18 cellular contexts compared by ENCODE assay signal in genomic region chr1:110877364-110877763, GRCh38. TPM values are rescaled to one million over a fixed set of nuclear protein-coding genes. Genes with fewer than 3 reads are reported as not detected.
A peak's percentile ranks its signal among the peaks of the same experiment; 100 is the strongest.
DNase-seq lines count a peak whose midpoint lies in the region; ATAC-seq and TF ChIP-seq lines count a peak whose summit lies in the region.
"Had no signal": no experiment of that assay in that cellular context is flagged by ENCODE, and none has a peak within 500 bp of the region (broad histone marks: within the 10 kb centered on the region; RNA-seq: fewer than 3 reads in every experiment).

No MANE protein-coding gene starts in this region.

- intact Hi-C loops in activated B cell treated with CpG ODN at 0.5 μM for 24 hours (cut with micrococcal nuclease) = loop anchor here (10.0 kb wide), 3 partner anchors 533 to 737 kb away; partner anchors contain the start of genes C1orf162 and RAP1A
- intact Hi-C loops in lower lobe of right lung (cut with DNase I) = no loop called here

- H3K4me1 ChIP-seq in CD4-positive, CD25-positive, alpha-beta regulatory T cell (ENCODE audit: control insufficient read depth, insufficient read depth, low read length, poor library complexity, severe bottlenecking) = peaks cover 77% of the 10 kb centered on the region
- peaks cover 20% of the 10 kb centered on the region for H3K4me1 ChIP-seq in lower lobe of right lung
- H3K4me1 ChIP-seq: esophagus squamous epithelium, pancreas had no signal

- ATAC-seq in CD4-positive, CD25-positive, alpha-beta regulatory T cell (ENCODE audit: low read depth in 2 of 2) = no peak
- ATAC-seq in activated B cell treated with CpG ODN at 0.5 μM for 24 hours (ENCODE audit: low read depth) (no peak), lower lobe of right lung (no peak)
- ATAC-seq: pancreas, PC-3, SK-N-SH treated with all-trans-retinoic acid at 6 μM for 48 hours had no signal

- peaks cover 3% of the 10 kb centered on the region for H3K36me3 ChIP-seq in CD4-positive, CD25-positive, alpha-beta regulatory T cell (ENCODE audit: control insufficient read depth, insufficient read depth, low read length)
- H3K36me3 ChIP-seq in GM06990 (ENCODE audit: control insufficient read depth, insufficient read depth, low read length) (peaks cover 12% of the 10 kb centered on the region), lower lobe of right lung (no peaks in the 10 kb centered on the region)
- H3K36me3 ChIP-seq: esophagus squamous epithelium, pancreas, stomach had no signal

- no peaks in the 10 kb centered on the region for H3K27me3 Mint-ChIP-seq in CD4-positive, CD25-positive, alpha-beta regulatory T cell
- no peaks in the 10 kb centered on the region for H3K27me3 Mint-ChIP-seq in activated B cell treated with CpG ODN at 0.5 μM for 24 hours

- H3K4me3 ChIP-seq in CD4-positive, CD25-positive, alpha-beta regulatory T cell (ENCODE audit: low read depth, low read length) = peak overlapping the region; percentile 99
- peak overlapping the region; percentile 91 for H3K4me3 ChIP-seq in GM06990 (replicated peaks; ENCODE audit: low read depth, low read length)
- H3K4me3 ChIP-seq in lower lobe of right lung = peak overlapping the region; percentile 12
- H3K4me3 ChIP-seq: pancreas, stomach had no signal

- no peak for TF ChIP-seq CTCF in GM06990 (IDR thresholded peaks at IDR 0.05; ENCODE audit: insufficient read depth, low read length, poor library complexity, severe bottlenecking)
- TF ChIP-seq CTCF in activated B cell treated with CpG ODN at 0.5 μM for 24 hours (IDR thresholded peaks at IDR 0.05) = no peak
- TF ChIP-seq CTCF in lower lobe of right lung (IDR thresholded peaks at IDR 0.05) = no peak

- no peak for DNase-seq in CD4-positive, CD25-positive, alpha-beta regulatory T cell
- no peak for DNase-seq in GM06990 (ENCODE audit: extremely low read depth, insufficient read length)
- DNase-seq in activated B cell treated with CpG ODN at 0.5 μM for 24 hours = no peak
- DNase-seq in lower lobe of right lung = no peak
- no peak for DNase-seq in stimulated activated CD4-positive, alpha-beta T cell treated with anti-CD3 and anti-CD28 coated beads, Interleukin-15, amount 100 ng/mL, for 24 hours
- DNase-seq in HuH-7 (ENCODE audit: low spot score) = no peak
- DNase-seq in cortex of kidney (lab: John Stamatoyannopoulos, UW) = no peak
- DNase-seq: dermis blood vessel endothelial cell, esophagus squamous epithelium, head of caudate nucleus, NCI-H1092 treated with DMSO at 0.1 percent for 48 hours, pancreas, PC-3, stomach had no signal

- H3K4me3 Mint-ChIP-seq in CD4-positive, CD25-positive, alpha-beta regulatory T cell = peak overlapping the region; percentile 93 to 99 (median 97)
- peak overlapping the region; percentile 79 for H3K4me3 Mint-ChIP-seq in activated B cell treated with CpG ODN at 0.5 μM for 24 hours

- H3K9me3 Mint-ChIP-seq in CD4-positive, CD25-positive, alpha-beta regulatory T cell = peaks cover 0 to 3% (median 0%) of the 10 kb centered on the region in 7 donors
- no peaks in the 10 kb centered on the region for H3K9me3 Mint-ChIP-seq in activated B cell treated with CpG ODN at 0.5 μM for 24 hours

- CTCF ChIA-PET in activated B cell treated with CpG ODN at 0.5 μM for 24 hours (lab: Charles Lee) = no interaction called here

- H3K36me3 Mint-ChIP-seq in CD4-positive, CD25-positive, alpha-beta regulatory T cell = peaks cover 47% of the 10 kb centered on the region
- peaks cover 73% of the 10 kb centered on the region for H3K36me3 Mint-ChIP-seq in activated B cell treated with CpG ODN at 0.5 μM for 24 hours (ENCODE audit: low read depth)

- peak overlapping the region; percentile 96 for H3K27ac ChIP-seq in CD4-positive, CD25-positive, alpha-beta regulatory T cell (ENCODE audit: insufficient read depth, low read length, poor library complexity, severe bottlenecking)
- no peak overlapping the region for H3K27ac ChIP-seq in lower lobe of right lung
- H3K27ac ChIP-seq: C4-2B, esophagus squamous epithelium, pancreas, stomach had no signal

- H3K27ac Mint-ChIP-seq in CD4-positive, CD25-positive, alpha-beta regulatory T cell = peak overlapping the region; percentile 86 to 96 (median 89)
- peak overlapping the region; percentile 85 for H3K27ac Mint-ChIP-seq in activated B cell treated with CpG ODN at 0.5 μM for 24 hours

- H3K9me3 ChIP-seq in CD4-positive, CD25-positive, alpha-beta regulatory T cell (ENCODE audit: control insufficient read depth in 2 of 2, low read length in 2 of 2) = no peaks in the 10 kb centered on the region
- no peaks in the 10 kb centered on the region for H3K9me3 ChIP-seq in lower lobe of right lung
- H3K9me3 ChIP-seq: esophagus squamous epithelium, pancreas, stomach had no signal

- H3K4me1 Mint-ChIP-seq in CD4-positive, CD25-positive, alpha-beta regulatory T cell = peaks cover 22 to 61% (median 44%) of the 10 kb centered on the region in 4 donors
- peaks cover 73% of the 10 kb centered on the region for H3K4me1 Mint-ChIP-seq in activated B cell treated with CpG ODN at 0.5 μM for 24 hours

- POLR2A ChIA-PET in activated B cell treated with CpG ODN at 0.5 μM for 24 hours (lab: Charles Lee) = interaction anchor here (1.3 to 4.0 kb wide), 2 partner anchors 9 to 90 kb away, joined by 3 to 20 read pairs; no protein-coding TSS in a partner anchor

- no peaks in the 10 kb centered on the region for H3K27me3 ChIP-seq in CD4-positive, CD25-positive, alpha-beta regulatory T cell (ENCODE audit: control insufficient read depth, insufficient read depth, low read length)
- H3K27me3 ChIP-seq in GM06990 (replicated peaks; ENCODE audit: control insufficient read depth, insufficient read depth, low read length) (no peaks in the 10 kb centered on the region), lower lobe of right lung (ENCODE audit: low read depth) (no peaks in the 10 kb centered on the region)
- H3K27me3 ChIP-seq: esophagus squamous epithelium, pancreas, stomach had no signal

RNA-seq across cellular contexts. Expression of gene CD53, which starts 4.4 kb away (rescaled TPM):
- total RNA-seq in CD4-positive, CD25-positive, alpha-beta regulatory T cell = 397 TPM
- polyA plus RNA-seq in CD4-positive, CD25-positive, alpha-beta regulatory T cell = 1,000 to 10,000 TPM; 1,052 to 1,251 (median 1,177) TPM
- total RNA-seq in activated B cell treated with CpG ODN at 0.5 μM for 24 hours (491 and 522 TPM in 2 replicates), lower lobe of right lung (228 TPM)
- total RNA-seq: astrocyte, dermis blood vessel endothelial cell, kidney epithelial cell, PC-3 had no signal

Comparison
In these comparisons a context has a peak if more than half of its experiments do, and no peak if none do; other contexts are left out.
1. H3K4me3 ChIP-seq: peak in every context shown above with its lines; median percentile 99 in CD4-positive, CD25-positive, alpha-beta regulatory T cell; 91 in GM06990; 12 in lower lobe of right lung.